In the genomic region with DNA sequence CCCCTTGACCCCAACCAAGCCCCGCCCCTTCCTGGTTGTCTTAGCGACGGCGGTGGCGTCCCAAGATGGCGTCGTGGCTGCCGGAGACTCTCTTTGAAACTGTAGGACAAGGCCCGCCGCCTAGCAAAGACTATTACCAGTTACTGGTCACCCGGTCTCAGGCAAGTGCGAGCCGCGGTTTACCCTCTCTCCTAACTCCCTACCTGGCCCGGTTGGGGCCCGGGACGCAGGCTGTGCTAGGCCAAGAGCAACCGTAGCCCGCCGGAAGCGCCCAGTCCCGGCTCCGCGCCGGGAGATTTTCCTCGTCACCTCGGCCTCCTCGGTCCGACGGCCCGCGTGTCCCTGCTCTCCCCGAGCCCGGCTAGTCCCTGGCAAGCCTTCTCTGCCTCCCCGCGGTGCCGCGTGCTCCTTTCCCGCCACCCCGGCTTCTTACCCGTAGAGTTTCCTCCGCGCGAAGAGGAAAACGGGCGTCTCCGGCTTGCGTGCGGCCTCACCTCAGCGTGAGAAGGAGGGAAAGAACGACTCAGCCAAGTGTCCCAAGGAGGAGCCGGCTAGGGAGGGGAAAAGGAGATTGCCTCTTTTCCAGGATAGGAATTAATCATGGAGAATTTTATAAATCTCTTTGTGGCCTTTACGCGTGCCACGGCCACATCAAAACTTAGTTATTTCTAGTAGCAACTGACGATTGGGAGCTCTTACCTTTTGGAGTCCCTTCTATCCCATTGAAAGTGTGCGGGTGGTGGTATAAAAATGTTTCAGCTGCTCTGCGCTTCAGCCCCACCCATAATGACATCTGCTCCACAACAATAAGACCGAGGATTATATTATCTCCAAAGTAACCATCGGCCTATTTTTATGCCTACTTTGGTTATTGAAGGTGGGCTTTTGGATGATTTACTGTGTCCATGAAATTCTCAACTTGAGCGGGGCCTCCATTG, we compare ENCODE assay signal across 8 cellular contexts. TPM values are rescaled to one million over a fixed set of nuclear protein-coding genes. Genes with fewer than 3 reads are reported as not detected.
DNase-seq lines count a peak whose midpoint lies in the region; ATAC-seq and TF ChIP-seq lines count a peak whose summit lies in the region.

A gene with protein sequence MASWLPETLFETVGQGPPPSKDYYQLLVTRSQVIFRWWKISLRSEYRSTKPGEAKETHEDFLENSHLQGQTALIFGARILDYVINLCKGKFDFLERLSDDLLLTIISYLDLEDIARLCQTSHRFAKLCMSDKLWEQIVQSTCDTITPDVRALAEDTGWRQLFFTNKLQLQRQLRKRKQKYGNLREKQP (plus strand): TSS at position 55 of the 938 bp plus-strand sequence. CDS start 11 bp downstream, at position 66.

- H3K9ac ChIP-seq in OCI-LY3 (ENCODE audit: low read length): peak within 1 kb of the TSS; percentile 98

- TF ChIP-seq CTCF in OCI-LY3 (IDR thresholded peaks at IDR 0.05; ENCODE audit: low read depth, low read length): no peak
- TF ChIP-seq CTCF in foreskin keratinocyte (conservative IDR thresholded peaks at IDR 0.05): no peak
- TF ChIP-seq CTCF in osteoblast (IDR thresholded peaks at IDR 0.05; ENCODE audit: extremely low read depth, low read depth, low read length): no peak

- H2AFZ ChIP-seq in OCI-LY3 (ENCODE audit: low read depth, low read length) (peak within 1 kb of the TSS; percentile 94), osteoblast (ENCODE audit: low read length) (peak within 1 kb of the TSS; percentile 99)

- intact Hi-C loops in activated T-helper 2 cell treated with anti-CD3 and anti-CD28 coated beads, Interferon-gamma antibody, Interleukin-2, Interleukin-4, amounts not matched to agents 10 μg/mL and 5 μg/mL and 100 μg/mL, durations not matched to agents 14 hours and 24 hours and 36 hours (cut with micrococcal nuclease): loop anchor here (1.0 to 10.0 kb wide), 3 partner anchors 100 to 740 kb away; a partner anchor contains a TSS

- H3K27ac Mint-ChIP-seq in activated T-helper 2 cell treated with anti-CD3 and anti-CD28 coated beads, Interferon-gamma antibody, Interleukin-2, Interleukin-4, amounts not matched to agents 10 μg/mL and 5 μg/mL and 100 μg/mL, durations not matched to agents 14 hours and 24 hours and 36 hours: peak within 1 kb of the TSS; percentile 98

- 2% methylated on average over 61 of the region's 61 CpGs for WGBS in thymus

- peak within 1 kb of the TSS; percentile 94 for H3K4me2 ChIP-seq in OCI-LY3 (ENCODE audit: low read length)
- H3K4me2 ChIP-seq in osteoblast (ENCODE audit: insufficient read depth, low read length): peak within 1 kb of the TSS; percentile 100

- H3K4me3 Mint-ChIP-seq in activated T-helper 2 cell treated with anti-CD3 and anti-CD28 coated beads, Interferon-gamma antibody, Interleukin-2, Interleukin-4, amounts not matched to agents 10 μg/mL and 5 μg/mL and 100 μg/mL, durations not matched to agents 14 hours and 24 hours and 36 hours (ENCODE audit: low read depth): peak within 1 kb of the TSS; percentile 100

- H3K4me1 ChIP-seq in OCI-LY3 (ENCODE audit: low read length): peaks cover 9% of the 10 kb centered on the region; the same call in 1 of the 2 replicates
- peaks cover 16% of the 10 kb centered on the region for H3K4me1 ChIP-seq in foreskin keratinocyte
- H3K4me1 ChIP-seq in osteoblast (ENCODE audit: insufficient read depth, low read length): peaks cover 24% of the 10 kb centered on the region
- H3K4me1 ChIP-seq in thymus (ENCODE audit: control insufficient read depth, insufficient read depth, low read length): peaks cover 10% of the 10 kb centered on the region

- H4K20me1 ChIP-seq in OCI-LY3 (ENCODE audit: insufficient read depth, low read length): peaks cover 17% of the 10 kb centered on the region
- H4K20me1 ChIP-seq in osteoblast (ENCODE audit: insufficient read depth, low read length): peaks cover 22% of the 10 kb centered on the region

- H3K27me3 ChIP-seq in OCI-LY3 (ENCODE audit: low read depth, low read length) (no peaks in the 10 kb centered on the region), foreskin keratinocyte (no peaks in the 10 kb centered on the region), osteoblast (ENCODE audit: insufficient read depth, low read length) (no peaks in the 10 kb centered on the region), thymus (ENCODE audit: control insufficient read depth, insufficient read depth) (no peaks in the 10 kb centered on the region)

- H3K36me3 Mint-ChIP-seq in activated T-helper 2 cell treated with anti-CD3 and anti-CD28 coated beads, Interferon-gamma antibody, Interleukin-2, Interleukin-4, amounts not matched to agents 10 μg/mL and 5 μg/mL and 100 μg/mL, durations not matched to agents 14 hours and 24 hours and 36 hours (ENCODE audit: low read depth): peaks cover 22% of the 10 kb centered on the region

- H3K4me1 Mint-ChIP-seq in activated T-helper 2 cell treated with anti-CD3 and anti-CD28 coated beads, Interferon-gamma antibody, Interleukin-2, Interleukin-4, amounts not matched to agents 10 μg/mL and 5 μg/mL and 100 μg/mL, durations not matched to agents 14 hours and 24 hours and 36 hours (ENCODE audit: low read depth): peaks cover 34% of the 10 kb centered on the region

- H3K4me3 ChIP-seq in OCI-LY3 (ENCODE audit: low read length): peak within 1 kb of the TSS; percentile 98
- H3K4me3 ChIP-seq in osteoblast (ENCODE audit: insufficient read depth, low read length): peak within 1 kb of the TSS; percentile 96
- peak within 1 kb of the TSS; percentile 99 for H3K4me3 ChIP-seq in thymus (ENCODE audit: low read length)

- DNase-seq in DMS 273 (lab: John Stamatoyannopoulos, UW; ENCODE audit: unreplicated experiment) (peak; percentile 96), HT1080 (ENCODE audit: low read depth) (peak; percentile 69), foreskin keratinocyte (peak; percentile 63 to 70), osteoblast (ENCODE audit: insufficient read length, low spot score, missing footprints) (peak; percentile 90)
- DNase-seq in activated T-helper 2 cell treated with anti-CD3 and anti-CD28 coated beads, Interferon-gamma antibody, Interleukin-2, Interleukin-4, amounts not matched to agents 10 μg/mL and 5 μg/mL and 100 μg/mL, durations not matched to agents 14 hours and 24 hours and 36 hours (ENCODE audit: low spot score): peak; percentile 87

- ATAC-seq in GM21381 (IDR thresholded peaks at IDR 0.05; ENCODE audit: unreplicated experiment): peak; percentile 63
- peak; percentile 72 for ATAC-seq in foreskin keratinocyte

- H3K9me3 ChIP-seq in OCI-LY3 (ENCODE audit: insufficient read depth, low read length) (no peaks in the 10 kb centered on the region), osteoblast (ENCODE audit: low read depth, low read length) (no peaks in the 10 kb centered on the region), thymus (ENCODE audit: control insufficient read depth) (no peaks in the 10 kb centered on the region)

- H3K79me2 ChIP-seq in OCI-LY3 (ENCODE audit: low read length): peaks cover 38% of the 10 kb centered on the region
- H3K79me2 ChIP-seq in osteoblast (ENCODE audit: insufficient read depth, low read length): peaks cover 55% of the 10 kb centered on the region

- H3K9me3 Mint-ChIP-seq in activated T-helper 2 cell treated with anti-CD3 and anti-CD28 coated beads, Interferon-gamma antibody, Interleukin-2, Interleukin-4, amounts not matched to agents 10 μg/mL and 5 μg/mL and 100 μg/mL, durations not matched to agents 14 hours and 24 hours and 36 hours: no peaks in the 10 kb centered on the region

- peak within 1 kb of the TSS; percentile 88 for H3K27ac ChIP-seq in OCI-LY3 (ENCODE audit: low read length)
- H3K27ac ChIP-seq in foreskin keratinocyte: peak within 1 kb of the TSS; percentile 94
- H3K27ac ChIP-seq in osteoblast (ENCODE audit: low read depth, low read length): peak within 1 kb of the TSS; percentile 93
- peak within 1 kb of the TSS; percentile 99 for H3K27ac ChIP-seq in thymus (ENCODE audit: low read depth)

- no peaks in the 10 kb centered on the region for H3K27me3 Mint-ChIP-seq in activated T-helper 2 cell treated with anti-CD3 and anti-CD28 coated beads, Interferon-gamma antibody, Interleukin-2, Interleukin-4, amounts not matched to agents 10 μg/mL and 5 μg/mL and 100 μg/mL, durations not matched to agents 14 hours and 24 hours and 36 hours (ENCODE audit: low read depth)

- H3K36me3 ChIP-seq in OCI-LY3 (replicated peaks; ENCODE audit: low read depth, low read length) (peaks cover 7% of the 10 kb centered on the region), osteoblast (ENCODE audit: insufficient read depth, low read length) (peaks cover 3% of the 10 kb centered on the region), thymus (ENCODE audit: control insufficient read depth, insufficient read depth) (peaks cover 2% of the 10 kb centered on the region)

RNA-seq across cellular contexts. Expression of the gene that starts here (rescaled TPM):
- total RNA-seq in HT1080 (2014; rRNA removed; shearing (Covaris generic)): 0.42 and 0.43 TPM in 2 replicates
- 1.9 and 2.0 TPM in 2 replicates for polyA plus RNA-seq in HT1080 (2015; cell fraction: cytosol; rRNA removed)
- 1.0 and 2.5 TPM in 2 replicates for polyA plus RNA-seq in HT1080 (2015; cell fraction: nucleus; rRNA removed)
- total RNA-seq in activated T-helper 2 cell treated with anti-CD3 and anti-CD28 coated beads, Interferon-gamma antibody, Interleukin-2, Interleukin-4, amounts not matched to agents 10 μg/mL and 5 μg/mL and 100 μg/mL, durations not matched to agents 14 hours and 24 hours and 36 hours: 0.66 and 1.0 TPM in 2 replicates
- total RNA-seq in foreskin keratinocyte (1.9 and 2.2 TPM in 2 replicates), osteoblast (6.9 and 7.7 TPM in 2 replicates)
- polyA plus RNA-seq in foreskin keratinocyte (1.2 TPM in 2 replicates), thymus (1.8 TPM)

Comparison
In these comparisons a context has a peak if more than half of its experiments do, and no peak if none do; other contexts are left out.
1. Peak in every context shown above with its lines: DNase-seq, ATAC-seq, H3K4me3 ChIP-seq and H3K27ac ChIP-seq.